In the genomic region with DNA sequence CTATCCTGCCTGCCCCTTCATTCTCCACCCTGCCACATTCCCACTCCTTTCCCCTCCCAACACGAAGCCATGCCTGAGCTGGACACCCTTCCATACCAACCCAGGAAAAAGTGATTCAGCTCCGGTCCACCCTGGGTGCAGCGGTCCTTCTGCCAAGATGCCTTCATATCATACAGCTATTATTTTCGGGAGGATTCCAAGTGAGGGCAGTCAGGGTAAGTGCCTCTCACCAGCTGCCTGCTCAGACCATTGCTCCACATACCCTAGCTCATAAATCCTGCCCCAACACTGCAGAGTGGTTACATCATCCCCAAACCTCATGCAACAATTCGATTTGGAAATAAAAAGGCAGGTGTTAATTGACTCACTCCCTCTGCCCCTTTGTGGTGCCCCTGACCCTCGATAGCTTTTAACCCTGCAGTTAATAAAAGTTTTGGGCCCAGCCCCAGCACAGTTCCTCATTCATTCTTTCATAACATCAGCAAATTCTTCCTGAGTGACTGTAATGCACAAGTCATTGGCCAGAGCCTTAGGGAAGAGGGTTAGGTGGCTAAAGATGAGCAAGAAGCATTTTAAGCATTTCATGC, we compare ENCODE assay signal across 12 cellular contexts. TPM values are rescaled to one million over a fixed set of nuclear protein-coding genes. Genes with fewer than 3 reads are reported as not detected.
DNase-seq lines count a peak whose midpoint lies in the region; ATAC-seq, FAIRE-seq and TF ChIP-seq lines count a peak whose summit lies in the region.
"Had no signal": no experiment of that assay in that cellular context is flagged by ENCODE, and none has a peak within 500 bp of the region (broad histone marks: within the 10 kb centered on the region; RNA-seq: fewer than 3 reads in every experiment).

No MANE protein-coding gene starts in this region.

- peak overlapping the region; percentile 82 for H3K27ac Mint-ChIP-seq in HFFc6
- H3K27ac Mint-ChIP-seq in activated CD4-positive, alpha-beta T cell treated with anti-CD3 and anti-CD28 coated beads, Interleukin-2, amount 10 ng/mL, durations not matched to agents 24 days and 14 days, result no peak overlapping the region
- H3K27ac Mint-ChIP-seq: stimulated activated memory B cell treated with anti-CD40 and anti-IgM and Interleukin-4, amounts not matched to agents 10 μg/mL and 1 μg/mL and 100 μg/mL, for 72 hours had no signal

- ATAC-seq in HG03457 (IDR thresholded peaks at IDR 0.05; ENCODE audit: unreplicated experiment), result no peak
- ATAC-seq: stimulated activated memory B cell treated with anti-CD40 and anti-IgM and Interleukin-4, amounts not matched to agents 10 μg/mL and 1 μg/mL and 100 μg/mL, for 72 hours had no signal

- peak overlapping the region; percentile 58 for H3K4me3 Mint-ChIP-seq in HFFc6
- no peak overlapping the region for H3K4me3 Mint-ChIP-seq in activated CD4-positive, alpha-beta T cell treated with anti-CD3 and anti-CD28 coated beads, Interleukin-2, amount 10 ng/mL, durations not matched to agents 24 days and 14 days
- H3K4me3 Mint-ChIP-seq: stimulated activated memory B cell treated with anti-CD40 and anti-IgM and Interleukin-4, amounts not matched to agents 10 μg/mL and 1 μg/mL and 100 μg/mL, for 72 hours had no signal

- H3K9me3 Mint-ChIP-seq in HFFc6, result no peaks in the 10 kb centered on the region
- no peaks in the 10 kb centered on the region for H3K9me3 Mint-ChIP-seq in activated CD4-positive, alpha-beta T cell treated with anti-CD3 and anti-CD28 coated beads, Interleukin-2, amount 10 ng/mL, durations not matched to agents 24 days and 14 days
- H3K9me3 Mint-ChIP-seq: stimulated activated memory B cell treated with anti-CD40 and anti-IgM and Interleukin-4, amounts not matched to agents 10 μg/mL and 1 μg/mL and 100 μg/mL, for 72 hours had no signal

- FAIRE-seq in urothelium cell line (lab: Jason Lieb, UNC), result peak; percentile 99
- FAIRE-seq: GM12892 had no signal

- H3K4me1 Mint-ChIP-seq in HFFc6 (ENCODE audit: low read depth), result peaks cover 28% of the 10 kb centered on the region
- H3K4me1 Mint-ChIP-seq in activated CD4-positive, alpha-beta T cell treated with anti-CD3 and anti-CD28 coated beads, Interleukin-2, amount 10 ng/mL, durations not matched to agents 24 days and 14 days, result no peaks in the 10 kb centered on the region
- H3K4me1 Mint-ChIP-seq: stimulated activated memory B cell treated with anti-CD40 and anti-IgM and Interleukin-4, amounts not matched to agents 10 μg/mL and 1 μg/mL and 100 μg/mL, for 72 hours had no signal

- DNase-seq in HFFc6 (peak; percentile 77), SIG-M5 treated with dmso at 0.1 percent for 504 hours (lab: John Stamatoyannopoulos, UW; ENCODE audit: unreplicated experiment) (peak; percentile 97), fibroblast of villous mesenchyme (ENCODE audit: low read depth) (peak; percentile 78), urothelium cell line (ENCODE audit: low spot score) (peak; percentile 92), NCI-H128 (lab: John Stamatoyannopoulos, UW; ENCODE audit: unreplicated experiment) (no peak)
- DNase-seq in activated CD4-positive, alpha-beta T cell treated with anti-CD3 and anti-CD28 coated beads, Interleukin-2, amount 10 ng/mL, durations not matched to agents 24 days and 14 days, result no peak
- DNase-seq: H7, SHP77 treated with DMSO at 0.1 percent for 48 hours had no signal

- peaks cover 12% of the 10 kb centered on the region for H3K27me3 Mint-ChIP-seq in HFFc6 (ENCODE audit: insufficient read depth)
- peaks cover 2% of the 10 kb centered on the region for H3K27me3 Mint-ChIP-seq in activated CD4-positive, alpha-beta T cell treated with anti-CD3 and anti-CD28 coated beads, Interleukin-2, amount 10 ng/mL, durations not matched to agents 24 days and 14 days

- no peaks in the 10 kb centered on the region for H3K36me3 Mint-ChIP-seq in HFFc6 (ENCODE audit: low read depth)
- no peaks in the 10 kb centered on the region for H3K36me3 Mint-ChIP-seq in activated CD4-positive, alpha-beta T cell treated with anti-CD3 and anti-CD28 coated beads, Interleukin-2, amount 10 ng/mL, durations not matched to agents 24 days and 14 days (ENCODE audit: low read depth)
- H3K36me3 Mint-ChIP-seq: stimulated activated memory B cell treated with anti-CD40 and anti-IgM and Interleukin-4, amounts not matched to agents 10 μg/mL and 1 μg/mL and 100 μg/mL, for 72 hours had no signal

- TF ChIP-seq CTCF in HFFc6 (IDR thresholded peaks at IDR 0.05), result no peak
- no peak for TF ChIP-seq CTCF in fibroblast of villous mesenchyme (IDR thresholded peaks at IDR 0.05; ENCODE audit: insufficient read depth, low read depth, low read length)

- no peak overlapping the region for H3K4me3 ChIP-seq in fibroblast of villous mesenchyme (ENCODE audit: low read depth, low read length)
- H3K4me3 ChIP-seq: right atrium auricular region had no signal

- intact Hi-C loops in activated CD4-positive, alpha-beta T cell treated with anti-CD3 and anti-CD28 coated beads, Interleukin-2, amount 10 ng/mL, durations not matched to agents 24 days and 14 days (cut with micrococcal nuclease), result no loop called here

RNA-seq across cellular contexts. Expression of gene ZNF503, which starts 42.6 kb away (rescaled TPM):
- total RNA-seq in HFFc6 (2021; fragmentation: NEBNext Ultra II Directional; extraction: Animal tissue kit (Norgen Biotek cat#: 25700)), result 10 to 100 TPM in 1 of 6 experiments, 1 to 10 TPM in 5; 9.1 to 15.9 (median 9.7) TPM
- total RNA-seq in fibroblast of villous mesenchyme, result 7.8 and 11.9 TPM in 2 replicates
- total RNA-seq in activated CD4-positive, alpha-beta T cell treated with anti-CD3 and anti-CD28 coated beads, Interleukin-2, amount 10 ng/mL, durations not matched to agents 24 days and 14 days, result 0.07 and 0.09 TPM in 2 replicates

Comparison
In these comparisons a context has a peak if more than half of its experiments do, and no peak if none do; other contexts are left out.
1. DNase-seq: peak in HFFc6 (single experiment), SIG-M5 treated with dmso at 0.1 percent for 504 hours (single experiment), fibroblast of villous mesenchyme (single experiment) and urothelium cell line (single experiment); none in activated CD4-positive, alpha-beta T cell treated with anti-CD3 and anti-CD28 coated beads, Interleukin-2, amount 10 ng/mL, durations not matched to agents 24 days and 14 days (single experiment) and NCI-H128 (single experiment).